Comparison of ENCODE assay signal across 15 cellular contexts in genomic region chr3:52289338-52289746, GRCh38. TPM values are rescaled to one million over a fixed set of nuclear protein-coding genes. Genes with fewer than 3 reads are reported as not detected.
A peak's percentile ranks its signal among the peaks of the same experiment; 100 is the strongest.
DNase-seq lines count a peak whose midpoint lies in the region; ATAC-seq lines count a peak whose summit lies in the region.
"Had no signal": no experiment of that assay in that cellular context is flagged by ENCODE, and none has a peak within 500 bp of the region (broad histone marks: within the 10 kb centered on the region; RNA-seq: fewer than 3 reads in every experiment).

No MANE protein-coding gene starts in this region.

- DNase-seq in T-helper 1 cell: no peak
- no peak for DNase-seq in activated CD4-positive, alpha-beta memory T cell treated with anti-CD3 and anti-CD28 coated beads, Interleukin-2, amount 10 ng/mL, durations not matched to agents 7 days and 5 days
- DNase-seq in left colon: peak; percentile 42 to 65
- DNase-seq in SKM-1 treated with dmso at 0.1 percent for 144 hours (lab: John Stamatoyannopoulos, UW; ENCODE audit: unreplicated experiment): no peak
- no peak for DNase-seq in stimulated activated CD8-positive, alpha-beta memory T cell treated with anti-CD3 and anti-CD28 coated beads, Interleukin-4, amount 100 ng/mL, for 48 hours
- DNase-seq: left cardiac atrium, NCI-H1092, NCI-H524, SIG-M5, substantia nigra had no signal

- H3K4me1 Mint-ChIP-seq in T-helper 1 cell treated with Interleukin-12 subunit alpha and Interleukin-12 subunit beta and Interleukin-4 antibody, amounts not matched to agents 30 μg/mL and 1 μg/mL, for 36 hours (ENCODE audit: low read depth): peaks cover 24% of the 10 kb centered on the region
- peaks cover 47% of the 10 kb centered on the region for H3K4me1 Mint-ChIP-seq in activated CD4-positive, alpha-beta memory T cell treated with anti-CD3 and anti-CD28 coated beads, Interleukin-2, amount 10 ng/mL, durations not matched to agents 7 days and 5 days

- ATAC-seq in left colon (peak; percentile 36), GM19035 (IDR thresholded peaks at IDR 0.05; ENCODE audit: unreplicated experiment) (no peak)

- H3K36me3 Mint-ChIP-seq in T-helper 1 cell treated with Interleukin-12 subunit alpha and Interleukin-12 subunit beta and Interleukin-4 antibody, amounts not matched to agents 30 μg/mL and 1 μg/mL, for 36 hours (ENCODE audit: low read depth): peaks cover 13% of the 10 kb centered on the region
- peaks cover 26% of the 10 kb centered on the region for H3K36me3 Mint-ChIP-seq in activated CD4-positive, alpha-beta memory T cell treated with anti-CD3 and anti-CD28 coated beads, Interleukin-2, amount 10 ng/mL, durations not matched to agents 7 days and 5 days (ENCODE audit: low read depth)

- CTCF ChIA-PET in activated CD4-positive, alpha-beta memory T cell treated with anti-CD3 and anti-CD28 coated beads, Interleukin-2, amount 10 ng/mL, durations not matched to agents 7 days and 5 days (lab: Charles Lee): interaction anchor here (0.6 to 6.2 kb wide), 14 partner anchors 8 to 116 kb away, joined by 3 to 46 read pairs (median 6); partner anchors contain the start of genes TWF2 and WDR82

- H3K4me2 ChIP-seq in skeletal muscle satellite cell (ENCODE audit: low read length): peak overlapping the region; percentile 90

- no peak overlapping the region for H3K4me3 ChIP-seq in skeletal muscle satellite cell (ENCODE audit: low read length)
- H3K4me3 ChIP-seq: prostate gland had no signal

- peaks cover 16% of the 10 kb centered on the region for H3K36me3 ChIP-seq in skeletal muscle satellite cell (ENCODE audit: insufficient read depth, low read length)
- H3K36me3 ChIP-seq: prostate gland had no signal

- POLR2A ChIA-PET in activated CD4-positive, alpha-beta memory T cell treated with anti-CD3 and anti-CD28 coated beads, Interleukin-2, amount 10 ng/mL, durations not matched to agents 7 days and 5 days (lab: Charles Lee): interaction anchor here (1.0 to 27.5 kb wide), 10 partner anchors 9 to 237 kb away, joined by 3 to 1001 read pairs (median 14); partner anchors contain the start of genes PPM1M, TWF2 and WDR82

- peak overlapping the region; percentile 55 for H3K27ac Mint-ChIP-seq in T-helper 1 cell treated with Interleukin-12 subunit alpha and Interleukin-12 subunit beta and Interleukin-4 antibody, amounts not matched to agents 30 μg/mL and 1 μg/mL, for 36 hours
- peak overlapping the region; percentile 37 for H3K27ac Mint-ChIP-seq in activated CD4-positive, alpha-beta memory T cell treated with anti-CD3 and anti-CD28 coated beads, Interleukin-2, amount 10 ng/mL, durations not matched to agents 7 days and 5 days

- no peaks in the 10 kb centered on the region for H3K27me3 ChIP-seq in skeletal muscle satellite cell (ENCODE audit: control insufficient read depth, insufficient read depth, low read length)
- H3K27me3 ChIP-seq: dorsolateral prefrontal cortex had no signal

- H3K9me3 Mint-ChIP-seq in T-helper 1 cell treated with Interleukin-12 subunit alpha and Interleukin-12 subunit beta and Interleukin-4 antibody, amounts not matched to agents 30 μg/mL and 1 μg/mL, for 36 hours: no peaks in the 10 kb centered on the region
- no peaks in the 10 kb centered on the region for H3K9me3 Mint-ChIP-seq in activated CD4-positive, alpha-beta memory T cell treated with anti-CD3 and anti-CD28 coated beads, Interleukin-2, amount 10 ng/mL, durations not matched to agents 7 days and 5 days

- peaks cover 17% of the 10 kb centered on the region for H3K4me1 ChIP-seq in skeletal muscle satellite cell (ENCODE audit: control insufficient read depth, insufficient read depth, low read length)
- H3K4me1 ChIP-seq: prostate gland had no signal

- H3K4me3 Mint-ChIP-seq in T-helper 1 cell treated with Interleukin-12 subunit alpha and Interleukin-12 subunit beta and Interleukin-4 antibody, amounts not matched to agents 30 μg/mL and 1 μg/mL, for 36 hours: peak overlapping the region; percentile 85
- peak overlapping the region; percentile 96 for H3K4me3 Mint-ChIP-seq in activated CD4-positive, alpha-beta memory T cell treated with anti-CD3 and anti-CD28 coated beads, Interleukin-2, amount 10 ng/mL, durations not matched to agents 7 days and 5 days

- no peak overlapping the region for H3K9ac ChIP-seq in skeletal muscle satellite cell (ENCODE audit: low read depth, low read length)

- intact Hi-C loops in left colon (cut with DNase I, micrococcal nuclease): no loop called here

- H3K27me3 Mint-ChIP-seq in T-helper 1 cell treated with Interleukin-12 subunit alpha and Interleukin-12 subunit beta and Interleukin-4 antibody, amounts not matched to agents 30 μg/mL and 1 μg/mL, for 36 hours (ENCODE audit: low read depth): no peaks in the 10 kb centered on the region
- H3K27me3 Mint-ChIP-seq in activated CD4-positive, alpha-beta memory T cell treated with anti-CD3 and anti-CD28 coated beads, Interleukin-2, amount 10 ng/mL, durations not matched to agents 7 days and 5 days: no peaks in the 10 kb centered on the region

- H3K9me3 ChIP-seq in skeletal muscle satellite cell (replicated peaks; ENCODE audit: low read length): no peaks in the 10 kb centered on the region
- H3K9me3 ChIP-seq: prostate gland had no signal

RNA-seq across cellular contexts. Expression of gene GLYCTK, which starts 1.7 kb away (rescaled TPM):
- 10 to 100 TPM; 33.2 to 35.3 TPM for total RNA-seq in activated CD4-positive, alpha-beta memory T cell treated with anti-CD3 and anti-CD28 coated beads, Interleukin-2, amount 10 ng/mL, durations not matched to agents 7 days and 5 days
- 10 to 100 TPM; 51.6 to 57.0 TPM for total RNA-seq in left colon
- total RNA-seq in skeletal muscle satellite cell (2012; rRNA removed): 11.2 and 15.1 TPM in 2 replicates

RNA-seq across cellular contexts. Expression of gene WDR82, which starts 10.9 kb away (rescaled TPM):
- 100 to 1,000 TPM; 131 TPM for total RNA-seq in activated CD4-positive, alpha-beta memory T cell treated with anti-CD3 and anti-CD28 coated beads, Interleukin-2, amount 10 ng/mL, durations not matched to agents 7 days and 5 days
- 10 to 100 TPM; 57.1 to 60.9 TPM for total RNA-seq in left colon
- 39.5 and 46.7 TPM in 2 replicates for total RNA-seq in skeletal muscle satellite cell (2012; rRNA removed)

RNA-seq across cellular contexts. Expression of gene DNAH1, which starts 26.8 kb away (rescaled TPM):
- 10 to 100 TPM; 20.7 to 21.8 TPM for total RNA-seq in activated CD4-positive, alpha-beta memory T cell treated with anti-CD3 and anti-CD28 coated beads, Interleukin-2, amount 10 ng/mL, durations not matched to agents 7 days and 5 days
- total RNA-seq in left colon: 10 to 100 TPM; 12.8 to 14.1 TPM
- 1.3 and 2.5 TPM in 2 replicates for total RNA-seq in skeletal muscle satellite cell (2012; rRNA removed)

RNA-seq across cellular contexts. Expression of gene PPM1M, which starts 43.8 kb away (rescaled TPM):
- 100 to 1,000 TPM; 123 to 124 TPM for total RNA-seq in activated CD4-positive, alpha-beta memory T cell treated with anti-CD3 and anti-CD28 coated beads, Interleukin-2, amount 10 ng/mL, durations not matched to agents 7 days and 5 days
- 1 to 10 TPM; 2.9 to 9.3 TPM for total RNA-seq in left colon
- total RNA-seq in skeletal muscle satellite cell (2012; rRNA removed): 10.3 and 15.7 TPM in 2 replicates

RNA-seq across cellular contexts. Expression of gene TWF2, which starts 50.4 kb away (rescaled TPM):
- total RNA-seq in activated CD4-positive, alpha-beta memory T cell treated with anti-CD3 and anti-CD28 coated beads, Interleukin-2, amount 10 ng/mL, durations not matched to agents 7 days and 5 days: 100 to 1,000 TPM; 118 to 119 TPM
- total RNA-seq in left colon: 10 to 100 TPM; 37.8 to 53.9 TPM
- 178 and 197 TPM in 2 replicates for total RNA-seq in skeletal muscle satellite cell (2012; rRNA removed)

Comparison
In these comparisons a context has a peak if more than half of its experiments do, and no peak if none do; other contexts are left out.
1. DNase-seq: peak in left colon (2 of 2); none in T-helper 1 cell (0 of 5), activated CD4-positive, alpha-beta memory T cell treated with anti-CD3 and anti-CD28 coated beads, Interleukin-2, amount 10 ng/mL, durations not matched to agents 7 days and 5 days (single experiment), SKM-1 treated with dmso at 0.1 percent for 144 hours (single experiment) and stimulated activated CD8-positive, alpha-beta memory T cell treated with anti-CD3 and anti-CD28 coated beads, Interleukin-4, amount 100 ng/mL, for 48 hours (single experiment).